In genomic region chr5:16411235-16411634, GRCh38 we compare ENCODE assay signal across 18 cellular contexts.
"Had no signal": no experiment of that assay in that cellular context is flagged by ENCODE, and none has a peak within 500 bp of the region (broad histone marks: within the 10 kb centered on the region; RNA-seq: fewer than 3 reads in every experiment).

No MANE protein-coding gene starts in this region.

- H3K27me3 Mint-ChIP-seq: activated CD4-positive, alpha-beta T cell treated with anti-CD3 and anti-CD28 coated beads, Interleukin-2, amount 10 ng/mL, durations not matched to agents 7 days and 5 days; stimulated activated naive CD8-positive, alpha-beta T cell treated with anti-CD3 and anti-CD28 coated beads, Interleukin-15, Interleukin-2, amounts not matched to agents 100 ng/mL and 50 ng/mL, for 24 hours had no signal

- H3K4me3 ChIP-seq: heart left ventricle, ovary, testis had no signal

- FAIRE-seq: kidney, TTC549 had no signal

- DNase-seq: activated CD4-positive, alpha-beta T cell treated with anti-CD3 and anti-CD28 coated beads, Interleukin-2, amount 10 ng/mL, durations not matched to agents 7 days and 5 days; activated CD4-positive, CD25-positive, alpha-beta regulatory T cell; activated CD8-positive, alpha-beta memory T cell treated with anti-CD3 and anti-CD28 coated beads for 24 hours; activated naive CD4-positive, alpha-beta T cell treated with anti-CD3 and anti-CD28 coated beads for 36 hours; cortex of kidney; effector memory CD4-positive, alpha-beta T cell; heart left ventricle; kidney; left ventricle myocardium superior; ovary; retina; stimulated activated CD4-positive, alpha-beta T cell treated with anti-CD3 and anti-CD28 coated beads, Interleukin-15, amount 100 ng/mL, for 24 hours; stimulated activated CD4-positive, alpha-beta T cell treated with anti-CD3 and anti-CD28 coated beads, Interleukin-4, amount 100 ng/mL, for 24 hours; T-helper 17 cell; testis had no signal

- H3K4me1 Mint-ChIP-seq: activated CD4-positive, alpha-beta T cell treated with anti-CD3 and anti-CD28 coated beads, Interleukin-2, amount 10 ng/mL, durations not matched to agents 7 days and 5 days; neural crest cell; T-helper 17 cell had no signal

- H3K27ac ChIP-seq: heart left ventricle, ovary, testis had no signal

- H3K36me3 ChIP-seq: heart left ventricle, ovary had no signal

- H3K4me1 ChIP-seq: testis had no signal

- H3K27me3 ChIP-seq: heart left ventricle, ovary, testis had no signal

- H3K27ac Mint-ChIP-seq: activated CD4-positive, alpha-beta T cell treated with anti-CD3 and anti-CD28 coated beads, Interleukin-2, amount 10 ng/mL, durations not matched to agents 7 days and 5 days; activated naive CD4-positive, alpha-beta T cell treated with anti-CD3 and anti-CD28 coated beads for 36 hours; stimulated activated naive CD8-positive, alpha-beta T cell treated with anti-CD3 and anti-CD28 coated beads, Interleukin-15, Interleukin-2, amounts not matched to agents 100 ng/mL and 50 ng/mL, for 24 hours; T-helper 17 cell had no signal

- H3K9me3 ChIP-seq: heart left ventricle, ovary, testis had no signal

- H3K9me3 Mint-ChIP-seq: activated CD4-positive, alpha-beta T cell treated with anti-CD3 and anti-CD28 coated beads, Interleukin-2, amount 10 ng/mL, durations not matched to agents 7 days and 5 days; activated naive CD4-positive, alpha-beta T cell treated with anti-CD3 and anti-CD28 coated beads for 36 hours; stimulated activated naive CD8-positive, alpha-beta T cell treated with anti-CD3 and anti-CD28 coated beads, Interleukin-15, Interleukin-2, amounts not matched to agents 100 ng/mL and 50 ng/mL, for 24 hours had no signal

- ATAC-seq: heart left ventricle, left ventricle myocardium superior, T-helper 17 cell had no signal

- H3K4me3 Mint-ChIP-seq: activated CD4-positive, alpha-beta T cell treated with anti-CD3 and anti-CD28 coated beads, Interleukin-2, amount 10 ng/mL, durations not matched to agents 7 days and 5 days; activated naive CD4-positive, alpha-beta T cell treated with anti-CD3 and anti-CD28 coated beads for 36 hours; neural crest cell; stimulated activated naive CD8-positive, alpha-beta T cell treated with anti-CD3 and anti-CD28 coated beads, Interleukin-15, Interleukin-2, amounts not matched to agents 100 ng/mL and 50 ng/mL, for 24 hours; T-helper 17 cell had no signal
